Comparison of ENCODE assay signal across 1 cellular context in genomic region chr1:206013017-206013800, GRCh38.
TF ChIP-seq lines count a peak whose summit lies in the region.

No MANE protein-coding gene starts in this region.

TF ChIP-seq in SK-N-SH, 30 proteins besides CTCF, POLR2A, EP300 and RAD21:
- TF ChIP-seq USF1 (IDR thresholded peaks at IDR 0.05; ENCODE audit: borderline replicate concordance, low read depth) (no peak), FOSL2 (IDR thresholded peaks at IDR 0.05; ENCODE audit: borderline replicate concordance, low read depth) (no peak), JUND (IDR thresholded peaks at IDR 0.05) (no peak), MEF2A (IDR thresholded peaks at IDR 0.05; ENCODE audit: borderline replicate concordance, low read depth) (no peak), TAF1 (IDR thresholded peaks at IDR 0.05; ENCODE audit: borderline replicate concordance, low read depth, low read length) (no peak), TEAD4 (IDR thresholded peaks at IDR 0.05; ENCODE audit: borderline replicate concordance, insufficient read depth) (no peak), YY1 (IDR thresholded peaks at IDR 0.05; ENCODE audit: low read depth) (no peak)
